ENCODE assay signal across 8 cellular contexts in genomic region chr11:88301478-88302140, GRCh38. TPM values are rescaled to one million over a fixed set of nuclear protein-coding genes. Genes with fewer than 3 reads are reported as not detected.
DNase-seq lines count a peak whose midpoint lies in the region; ATAC-seq and TF ChIP-seq lines count a peak whose summit lies in the region.

No MANE protein-coding gene starts in this region.

- H3K4me1 ChIP-seq in upper lobe of right lung, result peaks cover 24% of the 10 kb centered on the region

- peak overlapping the region; percentile 74 for H3K4me3 Mint-ChIP-seq in activated T-helper 17 cell treated with anti-CD3 and anti-CD28 coated beads, Interleukin-2, amount 50 U/mL, for 72 hours

- H3K36me3 ChIP-seq in upper lobe of right lung, result no peaks in the 10 kb centered on the region

- no peak for TF ChIP-seq CTCF in upper lobe of right lung (IDR thresholded peaks at IDR 0.05)

- peak in 2 of 3 donors; percentile 1 to 3 for DNase-seq in stimulated activated CD4-positive, alpha-beta T cell treated with anti-CD3 and anti-CD28 coated beads, Interleukin-12 subunit alpha, Interleukin-12 subunit beta, amount 100 ng/mL, for 48 hours (ENCODE audit: low read depth in 2 of 3, low spot score in 1 of 3)
- no peak for DNase-seq in stimulated activated CD4-positive, alpha-beta T cell treated with anti-CD3 and anti-CD28 coated beads, Interleukin-4, amount 100 ng/mL, for 24 hours
- DNase-seq in upper lobe of right lung, result no peak
- no peak for DNase-seq in NCI-H526 treated with DMSO at 0.1 percent for 48 hours (lab: John Stamatoyannopoulos, UW)
- DNase-seq in NCI-H748 treated with DMSO at 0.1 percent for 48 hours (lab: John Stamatoyannopoulos, UW), result no peak
- no peak for DNase-seq in iPS-NIHi11 (ENCODE audit: low spot score)

- H3K4me3 ChIP-seq in upper lobe of right lung, result no peak overlapping the region

- H3K27ac Mint-ChIP-seq in activated T-helper 17 cell treated with anti-CD3 and anti-CD28 coated beads, Interleukin-2, amount 50 U/mL, for 72 hours, result peak overlapping the region; percentile 95

- H3K9me3 Mint-ChIP-seq in activated T-helper 17 cell treated with anti-CD3 and anti-CD28 coated beads, Interleukin-2, amount 50 U/mL, for 72 hours, result no peaks in the 10 kb centered on the region

- H3K9me3 ChIP-seq in upper lobe of right lung, result no peaks in the 10 kb centered on the region

- H3K27me3 Mint-ChIP-seq in activated T-helper 17 cell treated with anti-CD3 and anti-CD28 coated beads, Interleukin-2, amount 50 U/mL, for 72 hours, result no peaks in the 10 kb centered on the region

- H3K36me3 Mint-ChIP-seq in activated T-helper 17 cell treated with anti-CD3 and anti-CD28 coated beads, Interleukin-2, amount 50 U/mL, for 72 hours (ENCODE audit: low read depth), result peaks cover 93% of the 10 kb centered on the region

- peaks cover 9% of the 10 kb centered on the region for H3K4me1 Mint-ChIP-seq in activated T-helper 17 cell treated with anti-CD3 and anti-CD28 coated beads, Interleukin-2, amount 50 U/mL, for 72 hours

- intact Hi-C loops in upper lobe of right lung (cut with DNase I), result no loop called here

- H3K27me3 ChIP-seq in upper lobe of right lung, result no peaks in the 10 kb centered on the region

- H3K27ac ChIP-seq in upper lobe of right lung, result peak overlapping the region; percentile 71

- ATAC-seq in HG02884 (IDR thresholded peaks at IDR 0.05; ENCODE audit: unreplicated experiment), result peak; percentile 51
- ATAC-seq in activated T-helper 17 cell treated with anti-CD3 and anti-CD28 coated beads, Interleukin-2, amount 50 U/mL, for 72 hours (replicated peaks), result peak; percentile 73
- ATAC-seq in upper lobe of right lung, result peak; percentile 59

RNA-seq across cellular contexts. Expression of gene CTSC, which starts 35.9 kb away (rescaled TPM):
- total RNA-seq in activated T-helper 17 cell treated with anti-CD3 and anti-CD28 coated beads, Interleukin-2, amount 50 U/mL, for 72 hours, result 100 to 1,000 TPM in 1 of 2 donors, 10 to 100 TPM in 1; 57.3 to 142 TPM
- 278 TPM for total RNA-seq in upper lobe of right lung

Comparison
In these comparisons a context has a peak if more than half of its experiments do, and no peak if none do; other contexts are left out.
1. DNase-seq: peak in stimulated activated CD4-positive, alpha-beta T cell treated with anti-CD3 and anti-CD28 coated beads, Interleukin-12 subunit alpha, Interleukin-12 subunit beta, amount 100 ng/mL, for 48 hours (2 of 3); none in stimulated activated CD4-positive, alpha-beta T cell treated with anti-CD3 and anti-CD28 coated beads, Interleukin-4, amount 100 ng/mL, for 24 hours (single experiment), upper lobe of right lung (single experiment), NCI-H526 treated with DMSO at 0.1 percent for 48 hours (single experiment), NCI-H748 treated with DMSO at 0.1 percent for 48 hours (single experiment) and iPS-NIHi11 (single experiment).
2. Peak in every context shown above with its lines, with median percentiles within 50 percentile points of each other: ATAC-seq.